ENCODE assay signal across 16 cellular contexts in the genomic region with DNA sequence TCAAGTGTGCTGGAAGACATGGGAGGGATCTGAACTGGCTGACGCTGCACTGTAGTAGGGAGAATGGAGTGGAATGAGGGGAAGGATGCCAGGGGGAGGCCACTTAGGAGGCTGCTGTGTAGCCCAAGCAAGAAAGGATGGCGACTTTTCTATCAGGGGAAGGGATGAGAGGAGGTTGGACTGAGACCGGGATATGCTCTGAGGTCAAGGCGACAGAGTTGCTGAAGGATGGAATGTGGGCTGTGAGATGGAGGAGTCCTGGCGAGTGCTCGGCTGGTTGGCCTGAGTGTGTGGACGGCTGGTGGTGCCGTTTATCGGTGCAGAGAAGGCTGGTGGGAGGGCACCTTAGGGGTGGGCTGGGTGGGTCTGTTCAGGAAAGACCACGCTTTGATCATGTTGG. TPM values are rescaled to one million over a fixed set of nuclear protein-coding genes. Genes with fewer than 3 reads are reported as not detected.
DNase-seq lines count a peak whose midpoint lies in the region; ATAC-seq and TF ChIP-seq lines count a peak whose summit lies in the region.
"Had no signal": no experiment of that assay in that cellular context is flagged by ENCODE, and none has a peak within 500 bp of the region (broad histone marks: within the 10 kb centered on the region; RNA-seq: fewer than 3 reads in every experiment).

No MANE protein-coding gene starts in this region.

- CTCF ChIA-PET in MCF 10A (lab: Yijun Ruan, JAX) (no interaction called here), mammary epithelial cell (lab: Charles Lee; ENCODE audit: low non-redundant PET) (no interaction called here)

- H3K4me3 Mint-ChIP-seq in MCF 10A (ENCODE audit: unreplicated experiment) (no peak overlapping the region), neural progenitor cell (peak overlapping the region; percentile 27)
- H3K4me3 Mint-ChIP-seq: B cell; CD4-positive, alpha-beta memory T cell; HFFc6 had no signal

- dilution Hi-C loops in mammary epithelial cell (cut with HindIII; ENCODE audit: low sequenced_read_pairs): no loop called here

- H3K27me3 ChIP-seq in mammary epithelial cell (ENCODE audit: insufficient read depth, low read length) (no peaks in the 10 kb centered on the region), neural progenitor cell (no peaks in the 10 kb centered on the region), right atrium auricular region (no peaks in the 10 kb centered on the region)

- no peaks in the 10 kb centered on the region for H3K79me2 ChIP-seq in mammary epithelial cell (ENCODE audit: insufficient read depth, low read length)
- H3K79me2 ChIP-seq in neural progenitor cell (ENCODE audit: low read depth): no peaks in the 10 kb centered on the region

- H3K9ac ChIP-seq in mammary epithelial cell (ENCODE audit: insufficient read depth, low read length) (no peak overlapping the region), neural progenitor cell (no peak overlapping the region)

- TF ChIP-seq CTCF in MCF 10A (IDR thresholded peaks at IDR 0.05; ENCODE audit: unreplicated experiment): no peak
- TF ChIP-seq CTCF in mammary epithelial cell (conservative IDR thresholded peaks at IDR 0.05 in 1 of 2, IDR thresholded peaks at IDR 0.05 in 1 of 2; ENCODE audit: extremely low read depth in 1 of 2, insufficient read depth in 1 of 2, low read depth in 1 of 2, low read length in 2 of 2): no peak
- TF ChIP-seq CTCF in neural progenitor cell (IDR thresholded peaks at IDR 0.05): no peak
- TF ChIP-seq CTCF in right atrium auricular region (IDR thresholded peaks at IDR 0.05): no peak

- peaks cover 6% of the 10 kb centered on the region for H3K9me3 Mint-ChIP-seq in MCF 10A (ENCODE audit: unreplicated experiment)
- H3K9me3 Mint-ChIP-seq in neural progenitor cell: peaks cover 6% of the 10 kb centered on the region
- H3K9me3 Mint-ChIP-seq: CD4-positive, alpha-beta memory T cell; HFFc6 had no signal

- DNase-seq in MCF 10A (ENCODE audit: unreplicated experiment) (no peak), mammary epithelial cell (no peak), neural progenitor cell (ENCODE audit: low spot score) (no peak), right atrium auricular region (ENCODE audit: low spot score) (no peak)
- DNase-seq: CD4-positive, alpha-beta memory T cell; DMS79 treated with DMSO at 0.1 percent for 48 hours; GF-D8; GOT3; H7; HFFc6 had no signal

- H3K27ac Mint-ChIP-seq in MCF 10A (ENCODE audit: low read depth, unreplicated experiment) (peak overlapping the region; percentile 16), neural progenitor cell (peak overlapping the region; percentile 15)
- H3K27ac Mint-ChIP-seq: B cell, HFFc6 had no signal

- H3K9me3 ChIP-seq in mammary epithelial cell (replicated peaks; ENCODE audit: insufficient read depth, low read length): no peaks in the 10 kb centered on the region
- H3K9me3 ChIP-seq in neural progenitor cell (ENCODE audit: low read depth): no peaks in the 10 kb centered on the region
- no peaks in the 10 kb centered on the region for H3K9me3 ChIP-seq in right atrium auricular region

- H3F3A ChIP-seq in neural progenitor cell (ENCODE audit: low read depth): no peaks in the 10 kb centered on the region

- H4K20me1 ChIP-seq in mammary epithelial cell (ENCODE audit: insufficient read depth, low read length) (no peaks in the 10 kb centered on the region), neural progenitor cell (ENCODE audit: low read depth) (no peaks in the 10 kb centered on the region)

- H3K4me1 ChIP-seq in mammary epithelial cell (ENCODE audit: insufficient read depth, low read length) (peaks cover 42% of the 10 kb centered on the region), neural progenitor cell (peaks cover 4% of the 10 kb centered on the region), right atrium auricular region (peaks cover 0 to 23% of the 10 kb centered on the region in 2 donors)

- H3K4me2 ChIP-seq in mammary epithelial cell (ENCODE audit: insufficient read depth, low read depth, low read length): no peak overlapping the region
- no peak overlapping the region for H3K4me2 ChIP-seq in neural progenitor cell

- no peak for ATAC-seq in GM18861 (IDR thresholded peaks at IDR 0.05; ENCODE audit: unreplicated experiment)
- ATAC-seq: HCT116 had no signal

- no peak overlapping the region for H3K27ac ChIP-seq in mammary epithelial cell (ENCODE audit: insufficient read depth, low read depth, low read length)
- H3K27ac ChIP-seq in cingulate gyrus (ENCODE audit: low read depth, low read length): peak overlapping the region; percentile 31
- no peak overlapping the region for H3K27ac ChIP-seq in neural progenitor cell
- no peak overlapping the region for H3K27ac ChIP-seq in right atrium auricular region
- H3K27ac ChIP-seq: C4-2B, HL-60 had no signal

- in situ Hi-C loops in mammary epithelial cell (cut with MboI; ENCODE audit: low sequenced_read_pairs in 2 of 2): no loop called here

- 97% methylated on average over 6 of the region's 10 CpGs for WGBS in mammary epithelial cell (ENCODE audit: low coverage, missing lambda C conversion rate)

- intact Hi-C loops in MCF 10A (cut with micrococcal nuclease) (no loop called here), mammary epithelial cell (cut with micrococcal nuclease) (loop anchor here (5.0 kb wide), 2 partner anchors 468 to 593 kb away; no protein-coding TSS in a partner anchor)

- BruUV-seq in MCF 10A (replicated peaks; lab: Mats Ljungman, UMichigan) (no TSS peak), mammary epithelial cell (replicated peaks; lab: Mats Ljungman, UMichigan) (no TSS peak)

- POLR2A ChIA-PET in MCF 10A (lab: Yijun Ruan, JAX): no interaction called here

- H3K27me3 Mint-ChIP-seq in MCF 10A (ENCODE audit: insufficient read depth, unreplicated experiment) (no peaks in the 10 kb centered on the region), neural progenitor cell (ENCODE audit: insufficient read depth, low read depth) (peaks cover 6% of the 10 kb centered on the region)
- H3K27me3 Mint-ChIP-seq: CD4-positive, alpha-beta memory T cell had no signal

- no peaks in the 10 kb centered on the region for H3K36me3 ChIP-seq in mammary epithelial cell (ENCODE audit: insufficient read depth, low read length)
- no peaks in the 10 kb centered on the region for H3K36me3 ChIP-seq in neural progenitor cell
- H3K36me3 ChIP-seq in right atrium auricular region: no peaks in the 10 kb centered on the region

- H3K4me1 Mint-ChIP-seq in MCF 10A (ENCODE audit: insufficient read depth, unreplicated experiment) (peaks cover 40% of the 10 kb centered on the region), neural progenitor cell (peaks cover 19% of the 10 kb centered on the region)
- H3K4me1 Mint-ChIP-seq: B cell had no signal

- H2AFZ ChIP-seq in mammary epithelial cell (ENCODE audit: low read depth, low read length) (no peak overlapping the region), neural progenitor cell (replicated peaks) (no peak overlapping the region)

- no peak overlapping the region for H3K4me3 ChIP-seq in mammary epithelial cell (replicated peaks in 1 of 3; ENCODE audit: insufficient read depth in 1 of 3, low read depth in 2 of 3, low read length in 3 of 3)
- no peak overlapping the region for H3K4me3 ChIP-seq in neural progenitor cell
- H3K4me3 ChIP-seq in right atrium auricular region: no peak overlapping the region

- H3K36me3 Mint-ChIP-seq in MCF 10A (ENCODE audit: insufficient read depth, unreplicated experiment) (peaks cover 10% of the 10 kb centered on the region), neural progenitor cell (no peaks in the 10 kb centered on the region)
- H3K36me3 Mint-ChIP-seq: CD4-positive, alpha-beta memory T cell had no signal

RNA-seq across cellular contexts. Expression of a gene that starts 45.7 kb away (rescaled TPM):
- total RNA-seq in MCF 10A (2022) (41.8 and 48.5 TPM in 2 replicates), mammary epithelial cell (10 to 100 TPM; 22.7 to 37.8 TPM), neural progenitor cell (ENCODE audit: low replicate concordance) (4.2 and 7.2 TPM in 2 replicates), right atrium auricular region (10 to 100 TPM; 21.2 to 57.6 TPM)
- polyA plus RNA-seq in mammary epithelial cell: 6.2 TPM
- polyA minus RNA-seq in mammary epithelial cell: 14.0 TPM
